In the genomic region with DNA sequence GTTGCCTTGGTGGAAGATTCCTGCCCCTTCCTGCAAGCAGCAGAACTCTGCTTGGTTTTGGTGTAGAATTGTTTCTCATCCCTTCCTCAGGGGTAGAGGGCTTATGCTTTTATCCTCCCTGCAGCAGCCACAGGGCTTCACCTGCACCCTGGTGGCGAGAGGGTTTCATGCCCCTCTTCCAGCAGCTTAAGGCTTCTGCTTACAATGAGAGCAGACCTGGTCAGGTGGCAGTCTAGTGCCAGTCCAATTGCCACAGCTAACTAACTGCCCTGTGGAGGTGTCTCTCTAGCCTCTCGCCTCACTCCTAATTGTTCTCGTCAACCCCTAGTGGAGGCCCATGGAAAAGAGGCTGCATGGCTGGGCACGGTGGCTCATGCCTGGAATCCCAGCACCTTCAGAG, we compare ENCODE assay signal across 1 cellular context.
TF ChIP-seq lines count a peak whose summit lies in the region.

No MANE protein-coding gene starts in this region.

TF ChIP-seq in H1, 55 proteins besides CTCF, POLR2A, EP300 and RAD21 (continued from another document):
- TF ChIP-seq ZNF274 (IDR thresholded peaks at IDR 0.05; ENCODE audit: borderline replicate concordance, extremely low read depth, low read length) (no peak), SRF (IDR thresholded peaks at IDR 0.05; ENCODE audit: low read depth, low read length) (no peak), KDM4A (IDR thresholded peaks at IDR 0.05; ENCODE audit: low read depth, low read length, severe bottlenecking) (no peak)
- TF ChIP-seq, protein P1, sequence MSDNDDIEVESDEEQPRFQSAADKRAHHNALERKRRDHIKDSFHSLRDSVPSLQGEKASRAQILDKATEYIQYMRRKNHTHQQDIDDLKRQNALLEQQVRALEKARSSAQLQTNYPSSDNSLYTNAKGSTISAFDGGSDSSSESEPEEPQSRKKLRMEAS (IDR thresholded peaks at IDR 0.05), result no peak
TF ChIP-seq in H1: peak in this region for 0.
